Comparison of ENCODE assay signal across 25 cellular contexts in genomic region chr6:15200087-15200486, GRCh38. TPM values are rescaled to one million over a fixed set of nuclear protein-coding genes. Genes with fewer than 3 reads are reported as not detected.
DNase-seq lines count a peak whose midpoint lies in the region; ATAC-seq and TF ChIP-seq lines count a peak whose summit lies in the region.
"Had no signal": no experiment of that assay in that cellular context is flagged by ENCODE, and none has a peak within 500 bp of the region (broad histone marks: within the 10 kb centered on the region; RNA-seq: fewer than 3 reads in every experiment).

No MANE protein-coding gene starts in this region.

- POLR2A ChIA-PET in RWPE1 (lab: Yijun Ruan, JAX; ENCODE audit: low non-redundant PET), result no interaction called here

- no peaks in the 10 kb centered on the region for H3F3A ChIP-seq in neural progenitor cell (ENCODE audit: low read depth)

- H3K4me1 Mint-ChIP-seq in neural progenitor cell, result peaks cover 8% of the 10 kb centered on the region

- H3K4me1 ChIP-seq in neural progenitor cell, result peaks cover 5% of the 10 kb centered on the region
- no peaks in the 10 kb centered on the region for H3K4me1 ChIP-seq in ovary (ENCODE audit: insufficient read depth)
- H3K4me1 ChIP-seq: BLaER1 had no signal

- no peak overlapping the region for H3K9ac ChIP-seq in neural progenitor cell
- H3K9ac ChIP-seq: BLaER1, GM23248 had no signal

- no peaks in the 10 kb centered on the region for H3K36me3 Mint-ChIP-seq in neural progenitor cell

- H3K9me3 ChIP-seq in neural progenitor cell (ENCODE audit: low read depth) (no peaks in the 10 kb centered on the region), ovary (no peaks in the 10 kb centered on the region)
- H3K9me3 ChIP-seq: BLaER1 had no signal

- WGBS in ovary, 3 donors, result 74 to 86% (median 76%) methylated on average over 5 of the region's 5 CpGs

- no peaks in the 10 kb centered on the region for H3K27me3 ChIP-seq in neural progenitor cell
- no peaks in the 10 kb centered on the region for H3K27me3 ChIP-seq in ovary
- H3K27me3 ChIP-seq: BLaER1 had no signal

- no peak overlapping the region for H3K27ac ChIP-seq in RWPE1
- no peak overlapping the region for H3K27ac ChIP-seq in coronary artery
- H3K27ac ChIP-seq in neural progenitor cell, result no peak overlapping the region
- H3K27ac ChIP-seq in ovary, result no peak overlapping the region
- H3K27ac ChIP-seq: 22Rv1, BLaER1, GM23248, HL-60 had no signal

- TF ChIP-seq EP300 in ovary (IDR thresholded peaks at IDR 0.05), result no peak

- H3K4me3 ChIP-seq in coronary artery (no peak overlapping the region), neural progenitor cell (no peak overlapping the region), ovary (no peak overlapping the region)
- H3K4me3 ChIP-seq: BLaER1, GM23248 had no signal

- H3K9me3 Mint-ChIP-seq in neural progenitor cell, result no peaks in the 10 kb centered on the region
- H3K9me3 Mint-ChIP-seq: CD4-positive, alpha-beta T cell; HFFc6 had no signal

- TF ChIP-seq CTCF in RWPE1 (conservative IDR thresholded peaks at IDR 0.05; ENCODE audit: low read depth) (no peak), coronary artery (IDR thresholded peaks at IDR 0.05) (no peak), neural progenitor cell (IDR thresholded peaks at IDR 0.05) (no peak), ovary (IDR thresholded peaks at IDR 0.05) (no peak)

- no peak overlapping the region for H2AFZ ChIP-seq in neural progenitor cell (replicated peaks)
- H2AFZ ChIP-seq: GM23248 had no signal

- intact Hi-C loops in ovary (cut with DNase I), result no loop called here

- no peak for TF ChIP-seq POLR2A in ovary (IDR thresholded peaks at IDR 0.05)

- H3K36me3 ChIP-seq in neural progenitor cell (no peaks in the 10 kb centered on the region), ovary (no peaks in the 10 kb centered on the region)
- H3K36me3 ChIP-seq: BLaER1 had no signal

- DNase-seq in NCI-H1436 (lab: John Stamatoyannopoulos, UW), result peak; percentile 10
- no peak for DNase-seq in NCI-H1436 treated with DMSO at 0.1 percent for 48 hours (lab: John Stamatoyannopoulos, UW)
- peak; percentile 23 for DNase-seq in RWPE1 (ENCODE audit: low spot score)
- no peak for DNase-seq in coronary artery (ENCODE audit: low spot score)
- no peak for DNase-seq in neural progenitor cell (ENCODE audit: low spot score)
- DNase-seq in NCI-H510A (lab: John Stamatoyannopoulos, UW), result no peak
- DNase-seq in ovary, result no peak
- DNase-seq: ACHN; CD4-positive, alpha-beta T cell; COR-L47; DND-41; GM23248; H9; HFFc6; KG1; NCI-H1105; NCI-H1694; NCI-H2081; NCI-H446 treated with DMSO at 0.1 percent for 48 hours; NCI-H774; Right ventricle myocardium superior had no signal

- CTCF ChIA-PET in RWPE1 (lab: Yijun Ruan, JAX), result no interaction called here

- H3K27ac Mint-ChIP-seq in neural progenitor cell, result no peak overlapping the region
- H3K27ac Mint-ChIP-seq: CD4-positive, alpha-beta T cell; H9; HFFc6 had no signal

- no peak overlapping the region for H3K4me3 Mint-ChIP-seq in neural progenitor cell
- H3K4me3 Mint-ChIP-seq: CD4-positive, alpha-beta T cell; H9; HFFc6 had no signal

- H3K79me2 ChIP-seq in neural progenitor cell (ENCODE audit: low read depth), result no peaks in the 10 kb centered on the region

- peak; percentile 76 for ATAC-seq in esophagus mucosa

- no peak overlapping the region for H3K4me2 ChIP-seq in neural progenitor cell
- H3K4me2 ChIP-seq: BLaER1 had no signal

- no peaks in the 10 kb centered on the region for H4K20me1 ChIP-seq in neural progenitor cell (ENCODE audit: low read depth)
- H4K20me1 ChIP-seq: BLaER1 had no signal

- H3K27me3 Mint-ChIP-seq in neural progenitor cell (ENCODE audit: insufficient read depth, low read depth), result peaks cover 10% of the 10 kb centered on the region
- H3K27me3 Mint-ChIP-seq: CD4-positive, alpha-beta T cell had no signal

RNA-seq across cellular contexts. Expression of gene JARID2, which starts 45.8 kb away (rescaled TPM):
- total RNA-seq in esophagus mucosa (22.1 TPM), neural progenitor cell (ENCODE audit: low replicate concordance) (38.9 and 45.8 TPM in 2 replicates), ovary (10 to 100 TPM in 2 of 7 donors, 1 to 10 TPM in 5; 6.1 to 17.4 (median 8.7) TPM)
- 1 to 10 TPM; 4.5 to 6.9 TPM for polyA plus RNA-seq in ovary

Comparison
In these comparisons a context has a peak if more than half of its experiments do, and no peak if none do; other contexts are left out.
1. DNase-seq: peak in NCI-H1436 (single experiment) and RWPE1 (single experiment); none in NCI-H1436 treated with DMSO at 0.1 percent for 48 hours (single experiment), coronary artery (single experiment), neural progenitor cell (single experiment), NCI-H510A (single experiment) and ovary (0 of 5).